24 cellular contexts compared by ENCODE assay signal in the genomic region with DNA sequence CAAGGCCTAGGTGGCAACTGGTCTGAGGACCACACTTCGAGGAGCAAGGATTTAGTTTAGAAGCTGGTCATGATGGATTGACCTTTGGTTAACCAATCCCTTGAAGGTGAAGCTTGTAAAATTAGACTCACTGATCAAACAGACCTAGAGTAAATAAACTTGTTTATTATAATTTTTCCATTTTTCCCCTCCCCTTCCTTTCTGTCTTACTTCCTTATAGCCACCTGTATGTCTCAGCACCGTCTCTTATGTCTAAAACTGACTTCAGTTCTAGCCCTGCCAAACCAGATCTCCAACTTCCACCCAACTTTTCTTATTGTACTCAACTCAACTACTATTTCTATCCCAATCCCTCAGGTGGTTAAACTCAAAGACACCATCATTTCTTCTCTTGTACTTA.
A peak's percentile ranks its signal among the peaks of the same experiment; 100 is the strongest.
DNase-seq lines count a peak whose midpoint lies in the region; ATAC-seq and TF ChIP-seq lines count a peak whose summit lies in the region.
"Had no signal": no experiment of that assay in that cellular context is flagged by ENCODE, and none has a peak within 500 bp of the region (broad histone marks: within the 10 kb centered on the region; RNA-seq: fewer than 3 reads in every experiment).

No MANE protein-coding gene starts in this region.

- H3K27me3 Mint-ChIP-seq in stimulated activated naive B cell treated with anti-CD40 and anti-IgM and Interleukin-4, amounts not matched to agents 10 μg/mL and 1 μg/mL and 100 μg/mL, for 72 hours = no peaks in the 10 kb centered on the region
- peaks cover 8% of the 10 kb centered on the region for H3K27me3 Mint-ChIP-seq in activated naive CD8-positive, alpha-beta T cell treated with anti-CD3 and anti-CD28 coated beads for 36 hours

- H3K27me3 ChIP-seq in hepatocyte = no peaks in the 10 kb centered on the region
- no peaks in the 10 kb centered on the region for H3K27me3 ChIP-seq in trophoblast cell (ENCODE audit: insufficient read depth, low read length)

- H3K27ac ChIP-seq in hepatocyte (peak overlapping the region; percentile 90), trophoblast cell (ENCODE audit: low read depth, low read length) (no peak overlapping the region)

- H2BK120ac ChIP-seq in trophoblast cell (ENCODE audit: insufficient read depth, low read length, poor library complexity) = no peak overlapping the region

- peak; percentile 36 for DNase-seq in SIG-M5 treated with dmso at 0.1 percent for 504 hours (lab: John Stamatoyannopoulos, UW; ENCODE audit: unreplicated experiment)
- no peak for DNase-seq in SIG-M5 (lab: John Stamatoyannopoulos, UW)
- DNase-seq in LNCaP clone FGC (ENCODE audit: low read depth) = peak; percentile 67
- DNase-seq in hepatocyte (ENCODE audit: low spot score) = no peak
- DNase-seq in stimulated activated naive B cell treated with anti-CD40 and anti-IgM and Interleukin-4, amounts not matched to agents 10 μg/mL and 1 μg/mL and 100 μg/mL, for 72 hours = no peak
- DNase-seq in trophoblast cell = no peak
- no peak for DNase-seq in activated naive CD8-positive, alpha-beta T cell treated with anti-CD3 and anti-CD28 coated beads for 36 hours
- no peak for DNase-seq in nucleus accumbens (lab: John Stamatoyannopoulos, UW)
- DNase-seq: 8988T; AML-193; CD4-positive, alpha-beta T cell; COR-L47; DMS 273 treated with DMSO at 0.1 percent for 48 hours; H9; HFFc6; NCI-H1092; NCI-H1436 treated with DMSO at 0.1 percent for 48 hours; NCI-H1930; NCI-H2227 treated with DMSO at 0.1 percent for 48 hours; NCI-H510A treated with DMSO at 0.1 percent for 48 hours had no signal

- H3K4me3 ChIP-seq in LNCaP clone FGC (ENCODE audit: low read depth, low read length) (no peak overlapping the region), hepatocyte (no peak overlapping the region), trophoblast cell (ENCODE audit: low read depth, low read length) (no peak overlapping the region)
- H3K4me3 ChIP-seq: GM23248, K562 had no signal

- no peaks in the 10 kb centered on the region for H3K79me1 ChIP-seq in trophoblast cell (ENCODE audit: low read length)

- H3K9me3 ChIP-seq in hepatocyte (ENCODE audit: low read depth) (no peaks in the 10 kb centered on the region), trophoblast cell (ENCODE audit: insufficient read depth, low read depth, low read length) (no peaks in the 10 kb centered on the region)

- no peak overlapping the region for H4K8ac ChIP-seq in trophoblast cell (ENCODE audit: low read depth, low read length)

- H3K4me1 ChIP-seq in hepatocyte (ENCODE audit: insufficient read depth) = peaks cover 39% of the 10 kb centered on the region
- H3K4me1 ChIP-seq in trophoblast cell (ENCODE audit: control insufficient read depth in 1 of 2, insufficient read depth in 2 of 2, low read length in 2 of 2) = peaks cover 3 to 10% of the 10 kb centered on the region in 2 experiments

- no peak overlapping the region for H4K91ac ChIP-seq in trophoblast cell (ENCODE audit: low read depth, low read length)

- H3K79me2 ChIP-seq in hepatocyte (no peaks in the 10 kb centered on the region), trophoblast cell (ENCODE audit: control insufficient read depth, insufficient read depth, low read length, poor library complexity) (no peaks in the 10 kb centered on the region)

- no peak overlapping the region for H2BK12ac ChIP-seq in trophoblast cell (ENCODE audit: low read length)

- H4K20me1 ChIP-seq in hepatocyte (ENCODE audit: insufficient read depth, poor library complexity, severe bottlenecking) = no peaks in the 10 kb centered on the region

- H3K4me1 Mint-ChIP-seq in stimulated activated naive B cell treated with anti-CD40 and anti-IgM and Interleukin-4, amounts not matched to agents 10 μg/mL and 1 μg/mL and 100 μg/mL, for 72 hours = peaks cover 15 to 20% of the 10 kb centered on the region in 2 donors
- no peaks in the 10 kb centered on the region for H3K4me1 Mint-ChIP-seq in activated naive CD8-positive, alpha-beta T cell treated with anti-CD3 and anti-CD28 coated beads for 36 hours

- H3K4me3 Mint-ChIP-seq in stimulated activated naive B cell treated with anti-CD40 and anti-IgM and Interleukin-4, amounts not matched to agents 10 μg/mL and 1 μg/mL and 100 μg/mL, for 72 hours = no peak overlapping the region
- no peak overlapping the region for H3K4me3 Mint-ChIP-seq in activated naive CD8-positive, alpha-beta T cell treated with anti-CD3 and anti-CD28 coated beads for 36 hours
- H3K4me3 Mint-ChIP-seq: CD4-positive, alpha-beta T cell; H9; HFFc6 had no signal

- no peak overlapping the region for H3K9ac ChIP-seq in trophoblast cell (ENCODE audit: low read length)

- 88% methylated on average over 2 of the region's 2 CpGs for WGBS in hepatocyte (ENCODE audit: low lambda C conversion rate, missing lambda C conversion rate)
- WGBS in trophoblast cell (ENCODE audit: extremely low coverage, insufficient coverage, insufficient read length) = no CpG with 5 or more reads among the region's 2 CpGs

- no peak overlapping the region for H2BK5ac ChIP-seq in trophoblast cell (ENCODE audit: low read depth, low read length, poor library complexity)

- H3K9me3 Mint-ChIP-seq in stimulated activated naive B cell treated with anti-CD40 and anti-IgM and Interleukin-4, amounts not matched to agents 10 μg/mL and 1 μg/mL and 100 μg/mL, for 72 hours = no peaks in the 10 kb centered on the region
- no peaks in the 10 kb centered on the region for H3K9me3 Mint-ChIP-seq in activated naive CD8-positive, alpha-beta T cell treated with anti-CD3 and anti-CD28 coated beads for 36 hours
- H3K9me3 Mint-ChIP-seq: CD4-positive, alpha-beta T cell; H9; HFFc6 had no signal

- TF ChIP-seq CTCF in LNCaP clone FGC (IDR thresholded peaks at IDR 0.05; ENCODE audit: control insufficient read depth, extremely low read depth, insufficient read depth) (no peak), hepatocyte (IDR thresholded peaks at IDR 0.05; ENCODE audit: poor library complexity) (no peak)

- H3K27ac Mint-ChIP-seq in stimulated activated naive B cell treated with anti-CD40 and anti-IgM and Interleukin-4, amounts not matched to agents 10 μg/mL and 1 μg/mL and 100 μg/mL, for 72 hours = no peak overlapping the region
- H3K27ac Mint-ChIP-seq in activated naive CD8-positive, alpha-beta T cell treated with anti-CD3 and anti-CD28 coated beads for 36 hours = no peak overlapping the region
- H3K27ac Mint-ChIP-seq: CD4-positive, alpha-beta T cell; H9 had no signal

- H3K23ac ChIP-seq in trophoblast cell (ENCODE audit: low read length) = no peak overlapping the region

- no peaks in the 10 kb centered on the region for H3K36me3 Mint-ChIP-seq in stimulated activated naive B cell treated with anti-CD40 and anti-IgM and Interleukin-4, amounts not matched to agents 10 μg/mL and 1 μg/mL and 100 μg/mL, for 72 hours
- no peaks in the 10 kb centered on the region for H3K36me3 Mint-ChIP-seq in activated naive CD8-positive, alpha-beta T cell treated with anti-CD3 and anti-CD28 coated beads for 36 hours

- H3K36me3 ChIP-seq in hepatocyte (replicated peaks; ENCODE audit: insufficient read depth, low read depth) (no peaks in the 10 kb centered on the region), trophoblast cell (ENCODE audit: control insufficient read depth in 1 of 2, insufficient read depth in 2 of 2, low read length in 2 of 2) (no peaks in the 10 kb centered on the region)

- H3K18ac ChIP-seq in trophoblast cell (ENCODE audit: low read length) = no peak overlapping the region

- no peak overlapping the region for H3K4ac ChIP-seq in trophoblast cell (ENCODE audit: low read depth, low read length)

- H3K4me2 ChIP-seq in hepatocyte = no peak overlapping the region
- no peak overlapping the region for H3K4me2 ChIP-seq in trophoblast cell (ENCODE audit: low read length)

- ATAC-seq in stimulated activated naive B cell treated with anti-CD40 and anti-IgM and Interleukin-4, amounts not matched to agents 10 μg/mL and 1 μg/mL and 100 μg/mL, for 72 hours (replicated peaks) = peak; percentile 9 to 12
- ATAC-seq: HepG2, K562, Right ventricle myocardium inferior had no signal

- no peak overlapping the region for H2AFZ ChIP-seq in hepatocyte
- H2AFZ ChIP-seq in trophoblast cell (ENCODE audit: insufficient read depth, low read length, poor library complexity) = no peak overlapping the region

- no peaks in the 10 kb centered on the region for H3K9me2 ChIP-seq in hepatocyte (replicated peaks; ENCODE audit: insufficient read depth)

- no peak overlapping the region for H4K12ac ChIP-seq in trophoblast cell (ENCODE audit: low read depth, low read length)

- H2AK5ac ChIP-seq in trophoblast cell (ENCODE audit: low read length) = no peak overlapping the region

- no peak overlapping the region for H3K14ac ChIP-seq in trophoblast cell (ENCODE audit: low read length)

Comparison
In these comparisons a context has a peak if more than half of its experiments do, and no peak if none do; other contexts are left out.
1. DNase-seq: peak in SIG-M5 treated with dmso at 0.1 percent for 504 hours (single experiment) and LNCaP clone FGC (single experiment); none in SIG-M5 (single experiment), hepatocyte (single experiment), stimulated activated naive B cell treated with anti-CD40 and anti-IgM and Interleukin-4, amounts not matched to agents 10 μg/mL and 1 μg/mL and 100 μg/mL, for 72 hours (single experiment), trophoblast cell (0 of 2), activated naive CD8-positive, alpha-beta T cell treated with anti-CD3 and anti-CD28 coated beads for 36 hours (single experiment) and nucleus accumbens (0 of 56).